In the genomic region with DNA sequence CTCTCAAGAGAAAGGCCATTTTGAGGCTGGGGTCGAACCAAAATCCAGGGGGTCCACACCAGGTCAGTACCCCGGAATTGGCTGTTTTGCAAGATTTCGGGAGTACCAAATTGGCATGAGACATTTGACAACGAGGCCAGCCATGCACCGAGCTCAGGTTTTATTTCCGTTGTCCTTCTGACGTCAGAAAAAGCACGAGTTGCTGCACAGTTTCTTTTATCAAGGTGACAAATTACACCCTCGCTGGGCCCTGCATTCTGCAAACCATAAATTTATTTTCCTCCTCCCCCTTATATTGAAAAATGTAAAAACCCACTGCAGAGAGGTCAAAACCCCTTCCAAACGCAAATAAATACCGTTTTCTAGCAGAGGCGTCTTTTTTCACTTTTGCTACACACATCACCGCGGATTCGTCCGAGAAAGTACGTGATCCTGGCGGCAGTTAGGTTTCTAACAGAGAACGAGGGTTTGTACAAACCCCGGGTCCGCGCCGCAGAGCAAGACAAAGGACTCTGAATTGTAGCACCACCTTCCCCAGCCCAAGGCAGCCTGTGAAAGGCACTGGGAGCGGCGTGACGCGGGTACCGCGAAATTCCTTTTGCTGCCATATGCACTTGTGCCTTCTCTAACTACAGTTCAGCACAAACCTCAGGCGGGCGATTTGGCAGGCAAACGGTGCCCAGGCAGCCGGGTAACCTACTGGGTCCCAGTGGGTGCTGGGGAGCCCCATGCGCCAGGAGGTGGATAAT, we compare ENCODE assay signal across 8 cellular contexts. TPM values are rescaled to one million over a fixed set of nuclear protein-coding genes. Genes with fewer than 3 reads are reported as not detected.
DNase-seq lines count a peak whose midpoint lies in the region; ATAC-seq, FAIRE-seq and TF ChIP-seq lines count a peak whose summit lies in the region.

No MANE protein-coding gene starts in this region.

- peak overlapping the region; percentile 47 for H3K4me2 ChIP-seq in H9 (ENCODE audit: insufficient read depth, insufficient read length, low read length)

- H3K4me1 ChIP-seq in H9 (ENCODE audit: insufficient read depth, low read length): peaks cover 12% of the 10 kb centered on the region
- peaks cover 0 to 12% (median 8%) of the 10 kb centered on the region in 3 donors for H3K4me1 ChIP-seq in pancreas
- H3K4me1 ChIP-seq in tibial artery: peaks cover 0 to 51% (median 20%) of the 10 kb centered on the region in 4 donors

- no peak overlapping the region for H4K8ac ChIP-seq in H9 (replicated peaks; ENCODE audit: insufficient read length, low read depth, low read length)

- no peak for FAIRE-seq in RCC 7860 (lab: Jason Lieb, UNC)
- no peak for FAIRE-seq in pancreas (lab: Jason Lieb, UNC)

- no peaks in the 10 kb centered on the region for H3K36me3 ChIP-seq in pancreas
- H3K36me3 ChIP-seq in tibial artery: no peaks in the 10 kb centered on the region

- no peak overlapping the region for H4K91ac ChIP-seq in H9 (ENCODE audit: insufficient read length, low read depth, low read length)

- H3K36me3 Mint-ChIP-seq in H9 (ENCODE audit: insufficient read depth in 1 of 3, low read depth in 3 of 3): peaks cover 3 to 12% (median 7%) of the 10 kb centered on the region in 3 experiments; a peak in 5 of 7 replicates
- H3K36me3 Mint-ChIP-seq in activated naive CD4-positive, alpha-beta T cell treated with anti-CD3 and anti-CD28 coated beads for 36 hours (ENCODE audit: low read depth): peaks cover 11% of the 10 kb centered on the region

- no peak overlapping the region for H2BK12ac ChIP-seq in H9 (ENCODE audit: insufficient read length, low read depth, low read length)

- no peak overlapping the region; the same call in 1 of the 2 replicates for H3K4ac ChIP-seq in H9 (ENCODE audit: low read depth, low read length)

- no peak overlapping the region for H2AK5ac ChIP-seq in H9 (ENCODE audit: insufficient read length, low read length)

- H3K4me3 Mint-ChIP-seq in H9: no peak overlapping the region
- H3K4me3 Mint-ChIP-seq in activated naive CD4-positive, alpha-beta T cell treated with anti-CD3 and anti-CD28 coated beads for 36 hours: no peak overlapping the region

- H3K79me1 ChIP-seq in H9 (ENCODE audit: insufficient read depth, low read depth, low read length, poor library complexity, severe bottlenecking): no peaks in the 10 kb centered on the region

- no peak overlapping the region for H2BK120ac ChIP-seq in H9 (ENCODE audit: low read depth, low read length, poor library complexity, severe bottlenecking)

- H3K27me3 Mint-ChIP-seq in H9 (ENCODE audit: low read depth): no peaks in the 10 kb centered on the region
- H3K27me3 Mint-ChIP-seq in activated naive CD4-positive, alpha-beta T cell treated with anti-CD3 and anti-CD28 coated beads for 36 hours (ENCODE audit: low read depth): no peaks in the 10 kb centered on the region

- H4K20me1 ChIP-seq in H9 (ENCODE audit: control insufficient read depth, insufficient read depth, insufficient read length): no peaks in the 10 kb centered on the region

- peak overlapping the region; percentile 98 for H3K9ac ChIP-seq in H9 (ENCODE audit: extremely low read depth, insufficient read length, low read length)

- H3K4me3 ChIP-seq in AG04450 (ENCODE audit: low read depth, low read length) (peak overlapping the region; percentile 87), pancreas (peak overlapping the region; percentile 52 to 85 (median 65)), tibial artery (peak overlapping the region; percentile 70 to 76)

- no peak for DNase-seq in AG04450 (ENCODE audit: low read depth, low spot score)
- DNase-seq in H9: peak; percentile 72
- DNase-seq in RCC 7860 (ENCODE audit: low spot score): peak; percentile 8
- DNase-seq in activated naive CD4-positive, alpha-beta T cell treated with anti-CD3 and anti-CD28 coated beads for 36 hours: peak; percentile 76
- peak; percentile 75 for DNase-seq in Right ventricle myocardium superior
- DNase-seq in pancreas: peak; percentile 47 to 81 (median 64)
- DNase-seq in tibial artery: peak; percentile 53 to 77

- H3K23ac ChIP-seq in H9 (ENCODE audit: insufficient read length, low read depth, low read length): no peak overlapping the region

- CTCF ChIA-PET in AG04450 (lab: Charles Lee): interaction anchor here (1.5 kb wide), 1 partner anchor 142 kb away, joined by 3 read pairs; no protein-coding TSS in a partner anchor
- CTCF ChIA-PET in activated naive CD4-positive, alpha-beta T cell treated with anti-CD3 and anti-CD28 coated beads for 36 hours (lab: Charles Lee): interaction anchor here (0.7 to 0.8 kb wide), 2 partner anchors 34 to 951 kb away, joined by 3 read pairs; no protein-coding TSS in a partner anchor

- H3K27ac Mint-ChIP-seq in H9: no peak overlapping the region
- H3K27ac Mint-ChIP-seq in activated naive CD4-positive, alpha-beta T cell treated with anti-CD3 and anti-CD28 coated beads for 36 hours: no peak overlapping the region

- POLR2A ChIA-PET in AG04450 (lab: Yijun Ruan, JAX): no interaction called here

- H3K56ac ChIP-seq in H9 (ENCODE audit: insufficient read length, low read depth, low read length): peak overlapping the region; percentile 37

- H3K9me3 Mint-ChIP-seq in H9: no peaks in the 10 kb centered on the region
- no peaks in the 10 kb centered on the region for H3K9me3 Mint-ChIP-seq in activated naive CD4-positive, alpha-beta T cell treated with anti-CD3 and anti-CD28 coated beads for 36 hours

- H3K9me3 ChIP-seq in AG04450 (ENCODE audit: control insufficient read depth, insufficient read depth, low read length) (peaks cover 4% of the 10 kb centered on the region; the same call in 1 of the 2 replicates), H9 (ENCODE audit: control insufficient read depth, low read depth, low read length) (no peaks in the 10 kb centered on the region), pancreas (no peaks in the 10 kb centered on the region), tibial artery (no peaks in the 10 kb centered on the region)

- no peak overlapping the region for H2BK20ac ChIP-seq in H9 (ENCODE audit: low read depth, low read length, poor library complexity, severe bottlenecking)

- intact Hi-C loops in activated naive CD4-positive, alpha-beta T cell treated with anti-CD3 and anti-CD28 coated beads for 36 hours (cut with micrococcal nuclease): loop anchor here (1.0 to 5.0 kb wide), 4 partner anchors 22 to 1125 kb away; no protein-coding TSS in a partner anchor
- intact Hi-C loops in Right ventricle myocardium superior (cut with DNase I) (loop anchor here (10.0 kb wide), 1 partner anchor 52 kb away; no protein-coding TSS in a partner anchor), pancreas (cut with DNase I) (no loop called here), tibial artery (cut with DNase I; ENCODE audit: low total_unique reads) (loop anchor here (5.0 kb wide), 2 partner anchors 105 kb away; partner anchors contain the start of gene SLC38A2)

- H3K4me1 Mint-ChIP-seq in H9: peaks cover 37 to 39% of the 10 kb centered on the region in 2 experiments
- peaks cover 31% of the 10 kb centered on the region for H3K4me1 Mint-ChIP-seq in activated naive CD4-positive, alpha-beta T cell treated with anti-CD3 and anti-CD28 coated beads for 36 hours (ENCODE audit: low read depth)

- peak overlapping the region; percentile 91 for H3K27ac ChIP-seq in AG04450 (ENCODE audit: low read depth, low read length)
- H3K27ac ChIP-seq in H9 (ENCODE audit: insufficient read length, low read depth, low read length): no peak overlapping the region
- peak overlapping the region; percentile 80 to 86 (median 85) for H3K27ac ChIP-seq in pancreas
- peak overlapping the region; percentile 88 to 91 for H3K27ac ChIP-seq in tibial artery

- H4K5ac ChIP-seq in H9 (ENCODE audit: insufficient read length, low read depth, low read length): no peak overlapping the region

- H3K27me3 ChIP-seq in AG04450 (ENCODE audit: control insufficient read depth, insufficient read depth, low read length): no peaks in the 10 kb centered on the region
- no peaks in the 10 kb centered on the region for H3K27me3 ChIP-seq in H9 (ENCODE audit: insufficient read depth, low read length)
- H3K27me3 ChIP-seq in pancreas: no peaks in the 10 kb centered on the region
- H3K27me3 ChIP-seq in tibial artery: no peaks in the 10 kb centered on the region

- no peak overlapping the region for H3T11ph ChIP-seq in H9 (ENCODE audit: low read length)

- peaks cover 25% of the 10 kb centered on the region for H3K23me2 ChIP-seq in H9 (ENCODE audit: insufficient read length, low read depth, low read length, poor library complexity, severe bottlenecking)

- H3K18ac ChIP-seq in H9 (ENCODE audit: insufficient read length, low read depth, low read length): peak overlapping the region; percentile 99

- ATAC-seq in Right ventricle myocardium superior (ENCODE audit: poor library complexity) (peak; percentile 50), pancreas (peak; percentile 28 to 50 (median 49)), GM21447 (IDR thresholded peaks at IDR 0.05; ENCODE audit: unreplicated experiment) (no peak)

- no peak overlapping the region for H2AFZ ChIP-seq in H9 (ENCODE audit: low read length)

- H3K14ac ChIP-seq in H9 (ENCODE audit: insufficient read depth, low read length): peak overlapping the region; percentile 98

- no peak overlapping the region for H2BK15ac ChIP-seq in H9 (ENCODE audit: low read depth, low read length)

- no CpG with 5 or more reads among the region's 34 CpGs for WGBS in H9 (ENCODE audit: extremely low coverage, insufficient read length, low lambda C conversion rate)
- 3 to 4% methylated on average over 34 of the region's 34 CpGs for WGBS in pancreas, 2 donors

- H3K79me2 ChIP-seq in H9 (ENCODE audit: insufficient read depth, low read length): peaks cover 56% of the 10 kb centered on the region

- no peak overlapping the region for H2BK5ac ChIP-seq in H9 (ENCODE audit: insufficient read length, low read length)

- TF ChIP-seq CTCF in AG04450 (IDR thresholded peaks at IDR 0.05; ENCODE audit: low read depth, low read length) (no peak), H9 (conservative IDR thresholded peaks at IDR 0.05) (no peak), pancreas (IDR thresholded peaks at IDR 0.05) (no peak), tibial artery (IDR thresholded peaks at IDR 0.05) (no peak)

RNA-seq across cellular contexts. Expression of gene SLC38A1, which starts 1.8 kb away (rescaled TPM):
- polyA plus RNA-seq in AG04450 (2011; rRNA removed): 96.9 and 136 TPM in 2 replicates
- 122 and 177 TPM in 2 replicates for polyA minus RNA-seq in AG04450 (2011; rRNA and poly(A)+ RNA removed)
- total RNA-seq in H9 (2021): 206 and 216 TPM in 2 replicates
- total RNA-seq in activated naive CD4-positive, alpha-beta T cell treated with anti-CD3 and anti-CD28 coated beads for 36 hours: 100 to 1,000 TPM; 105 to 110 TPM
- total RNA-seq in Right ventricle myocardium superior: 136 TPM
- 10 to 100 TPM; 19.8 to 78.8 (median 28.6) TPM for total RNA-seq in pancreas
- polyA plus RNA-seq in pancreas: 1 to 10 TPM; 5.7 to 6.7 TPM

Comparison
In these comparisons a context has a peak if more than half of its experiments do, and no peak if none do; other contexts are left out.
1. intact Hi-C loops: an anchor here in activated naive CD4-positive, alpha-beta T cell treated with anti-CD3 and anti-CD28 coated beads for 36 hours (1.0 to 5.0 kb wide), Right ventricle myocardium superior (10.0 kb wide) and tibial artery (5.0 kb wide); none called in pancreas.